ENCODE assay signal across 8 cellular contexts in genomic region chr2:236928353-236929153, GRCh38.
DNase-seq lines count a peak whose midpoint lies in the region; ATAC-seq and TF ChIP-seq lines count a peak whose summit lies in the region.

No MANE protein-coding gene starts in this region.

- POLR2A ChIA-PET in CD8-positive, alpha-beta T cell (lab: Charles Lee), result no interaction called here

- no peak for DNase-seq in CD8-positive, alpha-beta T cell
- DNase-seq in NOMO-1 treated with DMSO at 0.1 percent for 48 hours (lab: John Stamatoyannopoulos, UW; ENCODE audit: unreplicated experiment), result peak; percentile 28
- DNase-seq in fibroblast of peridontal ligament (ENCODE audit: extremely low read depth), result peak; percentile 40
- DNase-seq in stimulated activated naive CD4-positive, alpha-beta T cell treated with Interleukin-2 at 50 U/mL for 16 hours (lab: John Stamatoyannopoulos, UW), result no peak
- DNase-seq in posterior vena cava (ENCODE audit: low spot score), result no peak

- H3K27me3 Mint-ChIP-seq in CD8-positive, alpha-beta T cell (ENCODE audit: low read depth), result peaks cover 4% of the 10 kb centered on the region

- no peaks in the 10 kb centered on the region for H3K79me2 ChIP-seq in parathyroid adenoma

- H3K4me3 Mint-ChIP-seq in CD8-positive, alpha-beta T cell, result peak overlapping the region; percentile 76

- H3K4me1 Mint-ChIP-seq in CD8-positive, alpha-beta T cell (ENCODE audit: low read depth), result peaks cover 5% of the 10 kb centered on the region

- intact Hi-C loops in CD8-positive, alpha-beta T cell (cut with DNase I, micrococcal nuclease), result no loop called here
- intact Hi-C loops in posterior vena cava (cut with DNase I), result no loop called here

- no peak overlapping the region for H2AFZ ChIP-seq in parathyroid adenoma

- no peak overlapping the region for H3K9ac ChIP-seq in parathyroid adenoma

- H3K4me1 ChIP-seq in CD8-positive, alpha-beta T cell (ENCODE audit: insufficient read depth, low read length), result peaks cover 5% of the 10 kb centered on the region
- no peaks in the 10 kb centered on the region for H3K4me1 ChIP-seq in parathyroid adenoma

- no peaks in the 10 kb centered on the region for H3K36me3 ChIP-seq in CD8-positive, alpha-beta T cell (ENCODE audit: insufficient read depth, low read length)
- H3K36me3 ChIP-seq in parathyroid adenoma (ENCODE audit: control insufficient read depth, insufficient read depth, low read length), result no peaks in the 10 kb centered on the region

- peaks cover 6% of the 10 kb centered on the region for H3K27me3 ChIP-seq in CD8-positive, alpha-beta T cell (ENCODE audit: insufficient read depth, low read length)
- H3K27me3 ChIP-seq in parathyroid adenoma (ENCODE audit: control insufficient read depth, insufficient read depth, low read length), result no peaks in the 10 kb centered on the region

- peak overlapping the region; percentile 41 for H3K4me3 ChIP-seq in CD8-positive, alpha-beta T cell (ENCODE audit: low read depth, low read length)
- peak overlapping the region; percentile 32 for H3K4me3 ChIP-seq in parathyroid adenoma (ENCODE audit: low read depth, low read length)

- ATAC-seq in CD8-positive, alpha-beta T cell, result no peak
- ATAC-seq in GM18861 (IDR thresholded peaks at IDR 0.05; ENCODE audit: unreplicated experiment) (no peak), HG03460 (IDR thresholded peaks at IDR 0.05; ENCODE audit: unreplicated experiment) (no peak)

- TF ChIP-seq CTCF in CD8-positive, alpha-beta T cell (IDR thresholded peaks at IDR 0.05), result no peak
- TF ChIP-seq CTCF in parathyroid adenoma (IDR thresholded peaks at IDR 0.05), result no peak

- no peaks in the 10 kb centered on the region for H3K9me3 Mint-ChIP-seq in CD8-positive, alpha-beta T cell

- H3K9me3 ChIP-seq in CD8-positive, alpha-beta T cell (ENCODE audit: low read length), result no peaks in the 10 kb centered on the region
- no peaks in the 10 kb centered on the region for H3K9me3 ChIP-seq in parathyroid adenoma (ENCODE audit: control insufficient read depth, low read length)

- CTCF ChIA-PET in CD8-positive, alpha-beta T cell (lab: Charles Lee), result interaction anchor here (1.1 to 1.5 kb wide), 2 partner anchors 10 to 359 kb away, joined by 3 read pairs; partner anchors contain the start of gene ACKR3

- H3K36me3 Mint-ChIP-seq in CD8-positive, alpha-beta T cell, result no peaks in the 10 kb centered on the region

- peak overlapping the region; percentile 24 for H3K27ac Mint-ChIP-seq in CD8-positive, alpha-beta T cell

- peak overlapping the region; percentile 19 for H3K4me2 ChIP-seq in parathyroid adenoma (ENCODE audit: low read length)

- H3K27ac ChIP-seq in CD8-positive, alpha-beta T cell (ENCODE audit: low read depth, low read length), result no peak overlapping the region
- H3K27ac ChIP-seq in parathyroid adenoma, result no peak overlapping the region

Comparison
In these comparisons a context has a peak if more than half of its experiments do, and no peak if none do; other contexts are left out.
1. DNase-seq: peak in NOMO-1 treated with DMSO at 0.1 percent for 48 hours (single experiment) and fibroblast of peridontal ligament (single experiment); none in CD8-positive, alpha-beta T cell (0 of 7), stimulated activated naive CD4-positive, alpha-beta T cell treated with Interleukin-2 at 50 U/mL for 16 hours (single experiment) and posterior vena cava (single experiment).